In the genomic region with DNA sequence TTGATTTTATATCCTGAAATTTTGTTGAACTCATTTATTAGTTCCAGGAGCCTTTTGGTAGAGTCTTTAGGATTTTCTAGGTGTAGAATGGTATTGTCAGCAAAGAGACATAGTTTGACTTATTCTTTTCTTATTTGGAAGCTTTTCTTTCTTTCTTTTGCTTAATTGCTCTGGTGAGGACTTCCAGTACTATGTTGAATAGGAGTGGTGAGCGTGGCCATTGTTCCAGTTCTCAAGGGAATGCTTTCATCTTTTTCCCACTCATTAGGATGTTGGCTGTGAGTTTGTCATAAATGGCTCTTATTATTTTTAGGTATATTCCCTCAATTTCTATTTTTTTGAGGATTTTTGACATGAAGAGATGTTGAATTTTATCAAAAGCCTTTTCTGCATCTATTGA, we compare ENCODE assay signal across 1 cellular context.
TF ChIP-seq lines count a peak whose summit lies in the region.

No MANE protein-coding gene starts in this region.

TF ChIP-seq in H1, 55 proteins besides CTCF, POLR2A, EP300 and RAD21 (continued from another document):
- TF ChIP-seq NANOG (IDR thresholded peaks at IDR 0.05; ENCODE audit: insufficient read depth, low read depth, low read length, poor library complexity, severe bottlenecking), result peak; percentile 61
- TF ChIP-seq, protein P1, sequence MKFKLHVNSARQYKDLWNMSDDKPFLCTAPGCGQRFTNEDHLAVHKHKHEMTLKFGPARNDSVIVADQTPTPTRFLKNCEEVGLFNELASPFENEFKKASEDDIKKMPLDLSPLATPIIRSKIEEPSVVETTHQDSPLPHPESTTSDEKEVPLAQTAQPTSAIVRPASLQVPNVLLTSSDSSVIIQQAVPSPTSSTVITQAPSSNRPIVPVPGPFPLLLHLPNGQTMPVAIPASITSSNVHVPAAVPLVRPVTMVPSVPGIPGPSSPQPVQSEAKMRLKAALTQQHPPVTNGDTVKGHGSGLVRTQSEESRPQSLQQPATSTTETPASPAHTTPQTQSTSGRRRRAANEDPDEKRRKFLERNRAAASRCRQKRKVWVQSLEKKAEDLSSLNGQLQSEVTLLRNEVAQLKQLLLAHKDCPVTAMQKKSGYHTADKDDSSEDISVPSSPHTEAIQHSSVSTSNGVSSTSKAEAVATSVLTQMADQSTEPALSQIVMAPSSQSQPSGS (IDR thresholded peaks at IDR 0.05; ENCODE audit: low read length), result no peak
- TF ChIP-seq, protein P2, sequence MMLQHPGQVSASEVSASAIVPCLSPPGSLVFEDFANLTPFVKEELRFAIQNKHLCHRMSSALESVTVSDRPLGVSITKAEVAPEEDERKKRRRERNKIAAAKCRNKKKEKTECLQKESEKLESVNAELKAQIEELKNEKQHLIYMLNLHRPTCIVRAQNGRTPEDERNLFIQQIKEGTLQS (IDR thresholded peaks at IDR 0.05; ENCODE audit: insufficient read depth, low read depth, low read length), result no peak
